In genomic region chr11:78742430-78742829, GRCh38 we compare ENCODE assay signal across 10 cellular contexts.
A peak's percentile ranks its signal among the peaks of the same experiment; 100 is the strongest.
DNase-seq lines count a peak whose midpoint lies in the region; ATAC-seq and TF ChIP-seq lines count a peak whose summit lies in the region.
"Had no signal": no experiment of that assay in that cellular context is flagged by ENCODE, and none has a peak within 500 bp of the region (broad histone marks: within the 10 kb centered on the region; RNA-seq: fewer than 3 reads in every experiment).

No MANE protein-coding gene starts in this region.

- H3K36me3 Mint-ChIP-seq in stimulated activated naive B cell treated with anti-CD40 and anti-IgM and Interleukin-4, amounts not matched to agents 10 μg/mL and 1 μg/mL and 100 μg/mL, for 72 hours, result no peaks in the 10 kb centered on the region

- peak; percentile 4 for DNase-seq in A673 (ENCODE audit: low spot score)
- DNase-seq in NCI-H1105 (lab: John Stamatoyannopoulos, UW), result peak; percentile 95
- peak; percentile 73 for DNase-seq in RPMI8226
- peak; percentile 69 for DNase-seq in left ventricle myocardium inferior
- no peak for DNase-seq in stimulated activated naive B cell treated with anti-CD40 and anti-IgM and Interleukin-4, amounts not matched to agents 10 μg/mL and 1 μg/mL and 100 μg/mL, for 72 hours
- no peak for DNase-seq in activated CD4-positive, alpha-beta T cell treated with anti-CD3 and anti-CD28 coated beads, Interleukin-2, amount 50 U/mL, for 1 hour
- no peak for DNase-seq in vagina (ENCODE audit: extremely low spot score in 2 of 2)
- DNase-seq: NCI-H146 had no signal

- H3K4me1 ChIP-seq in A673 (ENCODE audit: insufficient read depth, low read length, poor library complexity, severe bottlenecking), result no peaks in the 10 kb centered on the region
- H3K4me1 ChIP-seq in left ventricle myocardium inferior, result peaks cover 21% of the 10 kb centered on the region
- peaks cover 26% of the 10 kb centered on the region for H3K4me1 ChIP-seq in vagina
- H3K4me1 ChIP-seq: tibial nerve had no signal

- TF ChIP-seq POLR2A in vagina (IDR thresholded peaks at IDR 0.05), result no peak

- no peak overlapping the region for H3K27ac Mint-ChIP-seq in stimulated activated naive B cell treated with anti-CD40 and anti-IgM and Interleukin-4, amounts not matched to agents 10 μg/mL and 1 μg/mL and 100 μg/mL, for 72 hours

- H3K27me3 ChIP-seq in A673 (replicated peaks; ENCODE audit: insufficient read depth, low read depth, low read length, poor library complexity) (peaks cover 17% of the 10 kb centered on the region), left ventricle myocardium inferior (ENCODE audit: low read depth) (peaks cover 16% of the 10 kb centered on the region), vagina (no peaks in the 10 kb centered on the region)
- H3K27me3 ChIP-seq: tibial nerve had no signal

- no peaks in the 10 kb centered on the region for H3K9me3 Mint-ChIP-seq in stimulated activated naive B cell treated with anti-CD40 and anti-IgM and Interleukin-4, amounts not matched to agents 10 μg/mL and 1 μg/mL and 100 μg/mL, for 72 hours

- POLR2A ChIA-PET in A673 (lab: Charles Lee; ENCODE audit: low non-redundant PET), result no interaction called here

- CTCF ChIA-PET in A673 (lab: Charles Lee), result no interaction called here

- intact Hi-C loops in A673 (cut with micrococcal nuclease; ENCODE audit: unreplicated experiment), result no loop called here
- intact Hi-C loops in left ventricle myocardium inferior (cut with micrococcal nuclease), result no loop called here
- intact Hi-C loops in vagina (cut with DNase I), result no loop called here

- no peaks in the 10 kb centered on the region for H3K36me3 ChIP-seq in A673 (ENCODE audit: insufficient read depth, low read length, poor library complexity, severe bottlenecking)
- H3K36me3 ChIP-seq in left ventricle myocardium inferior, result no peaks in the 10 kb centered on the region
- no peaks in the 10 kb centered on the region for H3K36me3 ChIP-seq in vagina
- H3K36me3 ChIP-seq: tibial nerve had no signal

- H3K4me3 ChIP-seq in A673 (ENCODE audit: low read depth, low read length, poor library complexity, severe bottlenecking) (no peak overlapping the region), left ventricle myocardium inferior (no peak overlapping the region), vagina (no peak overlapping the region)
- H3K4me3 ChIP-seq: tibial nerve had no signal

- TF ChIP-seq CTCF in A673 (conservative IDR thresholded peaks at IDR 0.05; ENCODE audit: low read depth, low read length) (no peak), left ventricle myocardium inferior (IDR thresholded peaks at IDR 0.05; ENCODE audit: borderline replicate concordance) (no peak), vagina (IDR thresholded peaks at IDR 0.05) (no peak)

- no peaks in the 10 kb centered on the region for H3K4me1 Mint-ChIP-seq in stimulated activated naive B cell treated with anti-CD40 and anti-IgM and Interleukin-4, amounts not matched to agents 10 μg/mL and 1 μg/mL and 100 μg/mL, for 72 hours

- no peak overlapping the region for H3K4me3 Mint-ChIP-seq in stimulated activated naive B cell treated with anti-CD40 and anti-IgM and Interleukin-4, amounts not matched to agents 10 μg/mL and 1 μg/mL and 100 μg/mL, for 72 hours

- ATAC-seq in GM18511 (IDR thresholded peaks at IDR 0.05; ENCODE audit: unreplicated experiment), result no peak
- no peak for ATAC-seq in stimulated activated naive B cell treated with anti-CD40 and anti-IgM and Interleukin-4, amounts not matched to agents 10 μg/mL and 1 μg/mL and 100 μg/mL, for 72 hours (replicated peaks)

- H3K27me3 Mint-ChIP-seq in stimulated activated naive B cell treated with anti-CD40 and anti-IgM and Interleukin-4, amounts not matched to agents 10 μg/mL and 1 μg/mL and 100 μg/mL, for 72 hours, result peaks cover 0 to 10% of the 10 kb centered on the region in 2 donors

- BruUV-seq in A673 (replicated peaks; lab: Mats Ljungman, UMichigan), result no TSS peak

- no peak overlapping the region for H3K27ac ChIP-seq in A673 (ENCODE audit: low read depth, low read length, poor library complexity, severe bottlenecking)
- H3K27ac ChIP-seq in left ventricle myocardium inferior (replicated peaks), result peak overlapping the region; percentile 68
- H3K27ac ChIP-seq in vagina, result no peak overlapping the region
- H3K27ac ChIP-seq: tibial nerve had no signal

- H3K9me3 ChIP-seq in A673 (ENCODE audit: low read depth, low read length, poor library complexity, severe bottlenecking) (no peaks in the 10 kb centered on the region), left ventricle myocardium inferior (replicated peaks) (no peaks in the 10 kb centered on the region), vagina (no peaks in the 10 kb centered on the region)
- H3K9me3 ChIP-seq: tibial nerve had no signal

Comparison
In these comparisons a context has a peak if more than half of its experiments do, and no peak if none do; other contexts are left out.
1. DNase-seq: peak in A673 (single experiment), NCI-H1105 (single experiment), RPMI8226 (single experiment) and left ventricle myocardium inferior (single experiment); none in stimulated activated naive B cell treated with anti-CD40 and anti-IgM and Interleukin-4, amounts not matched to agents 10 μg/mL and 1 μg/mL and 100 μg/mL, for 72 hours (single experiment), activated CD4-positive, alpha-beta T cell treated with anti-CD3 and anti-CD28 coated beads, Interleukin-2, amount 50 U/mL, for 1 hour (single experiment) and vagina (0 of 2).